ENCODE assay signal across 1 cellular context in genomic region chr12:49264873-49265792, GRCh38.
TF ChIP-seq lines count a peak whose summit lies in the region.

Gene TUBA1C (plus strand): TSS chr12:49265082. CDS start chr12:49265182, 100 bp downstream.

TF ChIP-seq in HepG2, 621 proteins besides CTCF, POLR2A, EP300 and RAD21 (continued from another document and continues in another):
- TF ChIP-seq TFE3 (CRISPR knock-in tag; IDR thresholded peaks at IDR 0.05) = peak; percentile 54; the same call in 1 of the 2 replicates
- no peak for TF ChIP-seq TBP (CRISPR knock-in tag; IDR thresholded peaks at IDR 0.05)
- no peak for TF ChIP-seq RFX3 (CRISPR knock-in tag; IDR thresholded peaks at IDR 0.05)
- TF ChIP-seq ELF3 (CRISPR knock-in tag; IDR thresholded peaks at IDR 0.05) = peak; percentile 47
- TF ChIP-seq ZNF784 (CRISPR knock-in tag; IDR thresholded peaks at IDR 0.05; ENCODE audit: borderline replicate concordance) = no peak
- TF ChIP-seq ZBTB3 (CRISPR knock-in tag; IDR thresholded peaks at IDR 0.05; ENCODE audit: borderline replicate concordance, low read depth) = no peak
- peak; percentile 83 for TF ChIP-seq NFYB (CRISPR knock-in tag; IDR thresholded peaks at IDR 0.05)
- TF ChIP-seq TRIM22 (IDR thresholded peaks at IDR 0.05) = no peak
- no peak for TF ChIP-seq ZNF101 (CRISPR knock-in tag; IDR thresholded peaks at IDR 0.05; ENCODE audit: borderline replicate concordance, low read depth)
- TF ChIP-seq TAF1 (CRISPR knock-in tag; IDR thresholded peaks at IDR 0.05) = peak; percentile 95
- TF ChIP-seq KAT2B (IDR thresholded peaks at IDR 0.05; ENCODE audit: borderline replicate concordance, low read depth, low read length) = no peak
- 0 out of 2 replicates have a peak, but pooled peaks have one; percentile 38 for TF ChIP-seq ZXDC (CRISPR knock-in tag; IDR thresholded peaks at IDR 0.05)
- TF ChIP-seq ZNF576 (CRISPR knock-in tag; IDR thresholded peaks at IDR 0.05) = no peak
- TF ChIP-seq ZNF775 (CRISPR knock-in tag; IDR thresholded peaks at IDR 0.05; ENCODE audit: borderline replicate concordance) = no peak
- TF ChIP-seq MYC (CRISPR knock-in tag; IDR thresholded peaks at IDR 0.05; ENCODE audit: borderline replicate concordance) = peak; percentile 74
- no peak; the same call in 1 of the 2 replicates for TF ChIP-seq SAFB2 (CRISPR knock-in tag; IDR thresholded peaks at IDR 0.05; ENCODE audit: borderline replicate concordance, low read depth)
- TF ChIP-seq MED8 (CRISPR knock-in tag; IDR thresholded peaks at IDR 0.05; ENCODE audit: insufficient replicate concordance) = peak; percentile 9
- TF ChIP-seq FOXM1 (CRISPR knock-in tag; IDR thresholded peaks at IDR 0.05) = peak; percentile 96
- peak; percentile 90 for TF ChIP-seq ARID4A (CRISPR knock-in tag; IDR thresholded peaks at IDR 0.05; ENCODE audit: borderline replicate concordance)
- TF ChIP-seq ZBTB26 (CRISPR knock-in tag; IDR thresholded peaks at IDR 0.05; ENCODE audit: borderline replicate concordance) = peak; percentile 26; the same call in 1 of the 2 replicates
- TF ChIP-seq HDAC2 (CRISPR knock-in tag; IDR thresholded peaks at IDR 0.05) = no peak
- no peak for TF ChIP-seq GLMP (CRISPR knock-in tag; IDR thresholded peaks at IDR 0.05; ENCODE audit: borderline replicate concordance)
- no peak for TF ChIP-seq NFRKB (IDR thresholded peaks at IDR 0.05)
- TF ChIP-seq SMARCC2 (IDR thresholded peaks at IDR 0.05) = no peak
- TF ChIP-seq ZNF7 (CRISPR knock-in tag; IDR thresholded peaks at IDR 0.05) = no peak
- TF ChIP-seq SUZ12 (IDR thresholded peaks at IDR 0.05; ENCODE audit: low read depth, low read length) = no peak
- TF ChIP-seq PRDM10 (CRISPR knock-in tag; IDR thresholded peaks at IDR 0.05; ENCODE audit: low read depth) = no peak
- TF ChIP-seq AKNA (CRISPR knock-in tag; IDR thresholded peaks at IDR 0.05; ENCODE audit: borderline replicate concordance) = peak; percentile 89; the same call in 1 of the 2 replicates
- peak; percentile 83 for TF ChIP-seq ZFY (CRISPR knock-in tag; IDR thresholded peaks at IDR 0.05)
- TF ChIP-seq ATM (IDR thresholded peaks at IDR 0.05; ENCODE audit: borderline replicate concordance) = no peak
- TF ChIP-seq ZBTB1 (CRISPR knock-in tag; IDR thresholded peaks at IDR 0.05; ENCODE audit: borderline replicate concordance) = no peak
- no peak for TF ChIP-seq ZSCAN25 (CRISPR knock-in tag; IDR thresholded peaks at IDR 0.05)
- TF ChIP-seq ZNF850 (CRISPR knock-in tag; conservative IDR thresholded peaks at IDR 0.05) = no peak
- peak; percentile 43; the same call in 1 of the 2 replicates for TF ChIP-seq ZNF556 (CRISPR knock-in tag; IDR thresholded peaks at IDR 0.05; ENCODE audit: borderline replicate concordance)
- peak; percentile 11 for TF ChIP-seq ZNF263 (CRISPR knock-in tag; IDR thresholded peaks at IDR 0.05)
